12 cellular contexts compared by ENCODE assay signal in genomic region chr3:147713234-147714133, GRCh38.
"Had no signal": no experiment of that assay in that cellular context is flagged by ENCODE, and none has a peak within 500 bp of the region (broad histone marks: within the 10 kb centered on the region; RNA-seq: fewer than 3 reads in every experiment).

No MANE protein-coding gene starts in this region.

- H3K4me3 ChIP-seq: body of pancreas, prostate gland had no signal

- H3K4me3 Mint-ChIP-seq: activated B cell treated with CpG ODN at 0.5 μM for 24 hours; activated naive CD4-positive, alpha-beta T cell treated with anti-CD3 and anti-CD28 coated beads, Interleukin-2, amount 50 U/mL, for 24 hours; activated T-cell treated with anti-CD3 and anti-CD28 coated beads, Interleukin-2, amount 50 U/mL, for 24 hours; immature natural killer cell; natural killer cell; type B pancreatic cell had no signal

- ATAC-seq: body of pancreas, natural killer cell had no signal

- H3K27ac ChIP-seq: body of pancreas, prostate gland had no signal

- H3K4me1 Mint-ChIP-seq: activated B cell treated with CpG ODN at 0.5 μM for 24 hours; activated naive CD4-positive, alpha-beta T cell treated with anti-CD3 and anti-CD28 coated beads, Interleukin-2, amount 50 U/mL, for 24 hours; immature natural killer cell; natural killer cell had no signal

- DNase-seq: activated B cell treated with CpG ODN at 0.5 μM for 24 hours; activated effector memory CD4-positive, alpha-beta T cell treated with Interleukin-2 at 50 U/mL for 16 hours; activated T-cell treated with anti-CD3 and anti-CD28 coated beads, Interleukin-2, amount 50 U/mL, for 24 hours; body of pancreas; immature natural killer cell; left cardiac atrium; natural killer cell; stimulated activated CD4-positive, alpha-beta T cell treated with anti-CD3 and anti-CD28 coated beads, Interleukin-2, amount 100 ng/mL, for 48 hours; stimulated activated naive CD4-positive, alpha-beta T cell treated with Interleukin-2 at 50 U/mL for 16 hours had no signal

- H3K27me3 Mint-ChIP-seq: activated B cell treated with CpG ODN at 0.5 μM for 24 hours; activated naive CD4-positive, alpha-beta T cell treated with anti-CD3 and anti-CD28 coated beads, Interleukin-2, amount 50 U/mL, for 24 hours; activated T-cell treated with anti-CD3 and anti-CD28 coated beads, Interleukin-2, amount 50 U/mL, for 24 hours had no signal

- H3K27me3 ChIP-seq: body of pancreas had no signal

- H3K36me3 Mint-ChIP-seq: activated naive CD4-positive, alpha-beta T cell treated with anti-CD3 and anti-CD28 coated beads, Interleukin-2, amount 50 U/mL, for 24 hours; immature natural killer cell had no signal

- H3K36me3 ChIP-seq: prostate gland had no signal

- H3K9me3 ChIP-seq: body of pancreas, prostate gland had no signal

- H3K4me1 ChIP-seq: body of pancreas, prostate gland had no signal

- H3K27ac Mint-ChIP-seq: activated B cell treated with CpG ODN at 0.5 μM for 24 hours; activated naive CD4-positive, alpha-beta T cell treated with anti-CD3 and anti-CD28 coated beads, Interleukin-2, amount 50 U/mL, for 24 hours; activated T-cell treated with anti-CD3 and anti-CD28 coated beads, Interleukin-2, amount 50 U/mL, for 24 hours; immature natural killer cell; natural killer cell; type B pancreatic cell had no signal
